Comparison of ENCODE assay signal across 7 cellular contexts in the genomic region with DNA sequence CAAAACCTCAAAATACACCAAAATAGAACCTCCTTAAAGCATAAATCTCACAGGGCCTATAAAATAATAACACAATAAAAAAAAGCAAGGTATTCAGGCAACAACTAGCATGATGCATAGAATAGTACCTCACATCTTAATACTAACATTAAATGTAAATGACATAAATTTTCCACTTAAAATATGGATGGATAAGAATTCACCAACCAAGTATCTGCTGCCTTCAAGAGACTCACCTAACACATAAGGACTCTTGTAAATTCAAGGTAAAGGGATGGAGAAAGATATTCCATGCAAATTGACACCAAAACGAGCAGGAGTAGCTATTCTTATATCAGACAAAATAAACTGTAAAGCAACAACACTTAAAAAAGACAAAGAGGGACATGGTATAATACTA.
"Had no signal": no experiment of that assay in that cellular context is flagged by ENCODE, and none has a peak within 500 bp of the region (broad histone marks: within the 10 kb centered on the region; RNA-seq: fewer than 3 reads in every experiment).

No MANE protein-coding gene starts in this region.

- H3K9ac ChIP-seq: KMS-11 had no signal

- H3K27ac ChIP-seq: HL-60, KMS-11 had no signal

- ATAC-seq: HepG2 had no signal

- H3K4me2 ChIP-seq: KMS-11 had no signal

- DNase-seq: IMR-90, KBM-7, KG1 had no signal

- FAIRE-seq: HepG2, HTR-8/SVneo had no signal
